In genomic region chr2:73984203-73984921, GRCh38 we compare ENCODE assay signal across 7 cellular contexts. TPM values are rescaled to one million over a fixed set of nuclear protein-coding genes. Genes with fewer than 3 reads are reported as not detected.
DNase-seq lines count a peak whose midpoint lies in the region; ATAC-seq and TF ChIP-seq lines count a peak whose summit lies in the region.

TSS of gene TET3 (plus strand) at chr2:73984910. CDS start at chr2:73986404, 1,494 bp downstream.

- ATAC-seq in GM23338 (peak; percentile 6), right cardiac atrium (peak; percentile 31 to 54)
- peak; percentile 30 to 36 for ATAC-seq in activated naive CD4-positive, alpha-beta T cell treated with anti-CD3 and anti-CD28 coated beads, Interleukin-2, amount 50 U/mL, for 72 hours

- peak within 1 kb of the TSS; percentile 90 for H3K27ac Mint-ChIP-seq in GM23338
- peak within 1 kb of the TSS; percentile 78 to 87 for H3K27ac Mint-ChIP-seq in activated naive CD4-positive, alpha-beta T cell treated with anti-CD3 and anti-CD28 coated beads, Interleukin-2, amount 50 U/mL, for 72 hours

- no peaks in the 10 kb centered on the region for H3K9me2 ChIP-seq in GM23338 (ENCODE audit: insufficient read depth)

- peak within 1 kb of the TSS; percentile 80 for H3K9ac ChIP-seq in NT2/D1 (ENCODE audit: insufficient read length, low read depth)

- no peak for TF ChIP-seq POLR2A in sigmoid colon (IDR thresholded peaks at IDR 0.05)

- H3K36me3 Mint-ChIP-seq in GM23338 (ENCODE audit: low read depth): peaks cover 21% of the 10 kb centered on the region
- H3K36me3 Mint-ChIP-seq in activated naive CD4-positive, alpha-beta T cell treated with anti-CD3 and anti-CD28 coated beads, Interleukin-2, amount 50 U/mL, for 72 hours: peaks cover 20 to 25% of the 10 kb centered on the region in 2 donors

- peaks cover 60% of the 10 kb centered on the region for H3K27me3 Mint-ChIP-seq in GM23338 (ENCODE audit: insufficient read depth, low read depth, poor library complexity)

- 2% methylated on average over 79 of the region's 85 CpGs for WGBS in right cardiac atrium
- 1% methylated on average over 85 of the region's 85 CpGs for WGBS in sigmoid colon, 2 donors

- no peaks in the 10 kb centered on the region; the same call in 1 of the 2 replicates for H3K36me3 ChIP-seq in GM23338 (ENCODE audit: insufficient read depth)
- peaks cover 20% of the 10 kb centered on the region for H3K36me3 ChIP-seq in NT2/D1 (ENCODE audit: insufficient read depth, insufficient read length, low read length)
- no peaks in the 10 kb centered on the region for H3K36me3 ChIP-seq in sigmoid colon

- peaks cover 14% of the 10 kb centered on the region; the same call in 1 of the 2 replicates for H4K20me1 ChIP-seq in GM23338 (replicated peaks; ENCODE audit: insufficient read depth)

- peaks cover 64% of the 10 kb centered on the region for H3K4me1 ChIP-seq in GM23338 (ENCODE audit: insufficient read depth)
- peaks cover 26% of the 10 kb centered on the region for H3K4me1 ChIP-seq in NT2/D1 (ENCODE audit: insufficient read depth, insufficient read length)
- H3K4me1 ChIP-seq in right cardiac atrium (ENCODE audit: control insufficient read depth, insufficient read depth, low read length): peaks cover 14% of the 10 kb centered on the region
- peaks cover 0 to 62% (median 50%) of the 10 kb centered on the region in 4 donors for H3K4me1 ChIP-seq in sigmoid colon

- no peak for TF ChIP-seq EP300 in sigmoid colon (IDR thresholded peaks at IDR 0.05)

- H3K4me1 Mint-ChIP-seq in GM23338: peaks cover 71% of the 10 kb centered on the region

- H3K4me2 ChIP-seq in GM23338: peak within 1 kb of the TSS; percentile 97

- H3K9me3 ChIP-seq in NT2/D1 (ENCODE audit: insufficient read depth, low read length) (no peaks in the 10 kb centered on the region), right cardiac atrium (ENCODE audit: control insufficient read depth, low read length) (no peaks in the 10 kb centered on the region), sigmoid colon (no peaks in the 10 kb centered on the region)

- peaks cover 56% of the 10 kb centered on the region for H3K27me3 ChIP-seq in GM23338 (ENCODE audit: insufficient read depth)
- H3K27me3 ChIP-seq in NT2/D1 (ENCODE audit: insufficient read depth, insufficient read length): peaks cover 57% of the 10 kb centered on the region
- no peaks in the 10 kb centered on the region for H3K27me3 ChIP-seq in right cardiac atrium (ENCODE audit: control insufficient read depth, insufficient read depth)
- peaks cover 2 to 8% (median 4%) of the 10 kb centered on the region in 3 donors for H3K27me3 ChIP-seq in sigmoid colon

- H3K4me3 ChIP-seq in GM12875 (ENCODE audit: low read depth, low read length) (peak within 1 kb of the TSS; percentile 76), GM23338 (peak within 1 kb of the TSS; percentile 80), NT2/D1 (ENCODE audit: insufficient read length, low read depth) (peak within 1 kb of the TSS; percentile 59), right cardiac atrium (ENCODE audit: low read length) (peak within 1 kb of the TSS; percentile 96), sigmoid colon (peak within 1 kb of the TSS; percentile 41 to 73 (median 63))

- peaks cover 35% of the 10 kb centered on the region for H3K79me2 ChIP-seq in GM23338 (replicated peaks; ENCODE audit: insufficient read depth)

- DNase-seq in GM23338 (ENCODE audit: low spot score) (peak; percentile 58), NT2/D1 (ENCODE audit: low read depth, low spot score) (no peak), right cardiac atrium (peak; percentile 44 to 79 (median 71)), sigmoid colon (peak; percentile 77), kidney glomerular epithelial cell (lab: John Stamatoyannopoulos, UW) (no peak)
- peak in 1 of 2 donors; percentile 75 for DNase-seq in activated naive CD4-positive, alpha-beta T cell treated with anti-CD3 and anti-CD28 coated beads, Interleukin-2, amount 50 U/mL, for 72 hours (ENCODE audit: low spot score in 2 of 2)

- H3K9me3 Mint-ChIP-seq in GM23338: no peaks in the 10 kb centered on the region
- no peaks in the 10 kb centered on the region for H3K9me3 Mint-ChIP-seq in activated naive CD4-positive, alpha-beta T cell treated with anti-CD3 and anti-CD28 coated beads, Interleukin-2, amount 50 U/mL, for 72 hours

- H3F3A ChIP-seq in GM23338 (replicated peaks; ENCODE audit: low read depth): peaks cover 28% of the 10 kb centered on the region

- intact Hi-C loops in right cardiac atrium (cut with DNase I) (loop anchor here in 2 of 4 donors (10.0 kb wide), 3 partner anchors 50 to 160 kb away; partner anchors contain the start of genes DGUOK (in 1 of the 2) and STAMBP (in 1 of the 2)), sigmoid colon (cut with DNase I) (loop anchor here (2.0 to 10.0 kb wide), 2 partner anchors 58 to 160 kb away; partner anchors contain the start of genes DGUOK and STAMBP)

- peak within 1 kb of the TSS; percentile 81 for H3K4me3 Mint-ChIP-seq in GM23338

- peak within 1 kb of the TSS; percentile 72 for H2AFZ ChIP-seq in GM23338

- no peak for TF ChIP-seq CTCF in GM12875 (IDR thresholded peaks at IDR 0.05; ENCODE audit: borderline replicate concordance, insufficient read depth, low read depth, low read length)
- TF ChIP-seq CTCF in GM23338 (conservative IDR thresholded peaks at IDR 0.05; ENCODE audit: low read depth in 2 of 2): no peak
- no peak for TF ChIP-seq CTCF in sigmoid colon (IDR thresholded peaks at IDR 0.05)

- 0 out of 2 replicates have a peak within 1 kb of the TSS, but pooled peaks have one; percentile 26 for H3K27ac ChIP-seq in GM23338 (ENCODE audit: low read depth)
- peak within 1 kb of the TSS; percentile 23 for H3K27ac ChIP-seq in right cardiac atrium (ENCODE audit: low read length)
- H3K27ac ChIP-seq in sigmoid colon: peak within 1 kb of the TSS; percentile 57 to 73 (median 65)

TF ChIP-seq in GM23338, 12 proteins besides CTCF, POLR2A, EP300 and RAD21:
- TF ChIP-seq POLR2AphosphoS5 (IDR thresholded peaks at IDR 0.05; ENCODE audit: low read depth) (peak; percentile 33; the same call in 1 of the 2 replicates), NANOG (IDR thresholded peaks at IDR 0.05; ENCODE audit: borderline replicate concordance) (no peak), ZNF331 (CRISPR knock-in tag; IDR thresholded peaks at IDR 0.05; ENCODE audit: low read depth) (no peak)

RNA-seq across cellular contexts. Expression of gene TET3, which starts in this region (rescaled TPM):
- total RNA-seq in GM23338 (2014; rRNA removed; shearing (Covaris generic)): 18.3 and 19.9 TPM in 2 replicates
- polyA plus RNA-seq in GM23338 (2016; fragmentation: Nextera tagmentation; extraction: Ambion mirVana) (3.6 and 3.8 TPM in 2 replicates), right cardiac atrium (1.1 TPM), sigmoid colon (1 to 10 TPM; 1.8 to 9.6 (median 2.5) TPM)
- total RNA-seq in activated naive CD4-positive, alpha-beta T cell treated with anti-CD3 and anti-CD28 coated beads, Interleukin-2, amount 50 U/mL, for 72 hours: 10 to 100 TPM; 15.9 to 24.7 TPM
- total RNA-seq in right cardiac atrium (1 to 10 TPM; 2.5 to 3.3 (median 2.9) TPM), sigmoid colon (1 to 10 TPM; 3.1 to 5.8 (median 3.6) TPM)

Comparison
In these comparisons a context has a peak if more than half of its experiments do, and no peak if none do; other contexts are left out.
1. DNase-seq: peak in GM23338 (single experiment), right cardiac atrium (3 of 3) and sigmoid colon (single experiment); none in NT2/D1 (single experiment) and kidney glomerular epithelial cell (single experiment).
2. Peak in every context shown above with its lines, with median percentiles within 50 percentile points of each other: H3K4me3 ChIP-seq, ATAC-seq and H3K27ac ChIP-seq.